ENCODE assay signal across 19 cellular contexts in genomic region chr12:12272869-12273268, GRCh38. TPM values are rescaled to one million over a fixed set of nuclear protein-coding genes. Genes with fewer than 3 reads are reported as not detected.
DNase-seq lines count a peak whose midpoint lies in the region; ATAC-seq and TF ChIP-seq lines count a peak whose summit lies in the region.
"Had no signal": no experiment of that assay in that cellular context is flagged by ENCODE, and none has a peak within 500 bp of the region (broad histone marks: within the 10 kb centered on the region; RNA-seq: fewer than 3 reads in every experiment).

No MANE protein-coding gene starts in this region.

- H4K8ac ChIP-seq in trophoblast cell (ENCODE audit: low read depth, low read length), result no peak overlapping the region

- H3K4me1 ChIP-seq in SK-N-SH (ENCODE audit: control insufficient read depth in 1 of 2, insufficient read depth in 2 of 2, low read depth in 1 of 2, low read length in 1 of 2) (peaks cover under 1 to 10% of the 10 kb centered on the region in 2 experiments; a peak in 3 of 4 replicates), hepatocyte (ENCODE audit: insufficient read depth) (peaks cover 8% of the 10 kb centered on the region), trophoblast cell (ENCODE audit: control insufficient read depth in 1 of 2, insufficient read depth in 2 of 2, low read length in 2 of 2) (peaks cover 0 to 6% of the 10 kb centered on the region in 2 experiments)
- H3K4me1 ChIP-seq: uterus had no signal

- H2AFZ ChIP-seq in SK-N-SH (ENCODE audit: low read depth) (peak overlapping the region; percentile 69; the same call in 1 of the 2 replicates), hepatocyte (no peak overlapping the region), trophoblast cell (ENCODE audit: insufficient read depth, low read length, poor library complexity) (no peak overlapping the region)

- no peak overlapping the region for H2BK5ac ChIP-seq in trophoblast cell (ENCODE audit: low read depth, low read length, poor library complexity)

- ATAC-seq in GM18873 (IDR thresholded peaks at IDR 0.05; ENCODE audit: low FRiP score, unreplicated experiment), result no peak
- no peak for ATAC-seq in HG02571 (IDR thresholded peaks at IDR 0.05; ENCODE audit: unreplicated experiment)
- ATAC-seq: activated naive CD8-positive, alpha-beta T cell treated with anti-CD3 and anti-CD28 coated beads, Interleukin-2, amount 50 U/mL, for 24 hours; mucosa of descending colon; PC-3 had no signal

- no peaks in the 10 kb centered on the region for H3F3A ChIP-seq in SK-N-SH (replicated peaks; ENCODE audit: insufficient read depth)

- H3K23ac ChIP-seq in trophoblast cell (ENCODE audit: low read length), result no peak overlapping the region

- H3K27me3 ChIP-seq in SK-N-SH (ENCODE audit: insufficient read depth), result no peaks in the 10 kb centered on the region
- no peaks in the 10 kb centered on the region for H3K27me3 ChIP-seq in hepatocyte
- no peaks in the 10 kb centered on the region for H3K27me3 ChIP-seq in trophoblast cell (ENCODE audit: insufficient read depth, low read length)
- H3K27me3 ChIP-seq: BLaER1, uterus had no signal

- H3K4me2 ChIP-seq in SK-N-SH (peak overlapping the region; percentile 33; the same call in 1 of the 2 replicates), hepatocyte (no peak overlapping the region), trophoblast cell (ENCODE audit: low read length) (no peak overlapping the region)
- H3K4me2 ChIP-seq: BLaER1 had no signal

- H3K9me2 ChIP-seq in SK-N-SH (no peaks in the 10 kb centered on the region), hepatocyte (replicated peaks; ENCODE audit: insufficient read depth) (no peaks in the 10 kb centered on the region)

- TF ChIP-seq RAD21 in SK-N-SH (IDR thresholded peaks at IDR 0.05; ENCODE audit: low read length), result no peak

- peak overlapping the region; percentile 76 for H2BK12ac ChIP-seq in trophoblast cell (ENCODE audit: low read length)

- H2BK120ac ChIP-seq in trophoblast cell (ENCODE audit: insufficient read depth, low read length, poor library complexity), result peak overlapping the region; percentile 72

- H3K14ac ChIP-seq in trophoblast cell (ENCODE audit: low read length), result peak overlapping the region; percentile 30

- H4K12ac ChIP-seq in trophoblast cell (ENCODE audit: low read depth, low read length), result no peak overlapping the region

- H2AK5ac ChIP-seq in trophoblast cell (ENCODE audit: low read length), result no peak overlapping the region

- no peak overlapping the region for H4K91ac ChIP-seq in trophoblast cell (ENCODE audit: low read depth, low read length)

- H3K27ac ChIP-seq in SK-N-SH (ENCODE audit: low read depth in 2 of 2, low read length in 1 of 2) (peak overlapping the region in 1 of 2 experiments; percentile 51; a peak in 2 of 4 replicates), hepatocyte (peak overlapping the region; percentile 9), trophoblast cell (ENCODE audit: low read depth, low read length) (no peak overlapping the region)
- H3K27ac ChIP-seq: BLaER1, coronary artery, esophagus squamous epithelium, uterus had no signal

- H3K79me2 ChIP-seq in SK-N-SH (ENCODE audit: insufficient read depth), result no peaks in the 10 kb centered on the region
- H3K79me2 ChIP-seq in hepatocyte, result no peaks in the 10 kb centered on the region
- no peaks in the 10 kb centered on the region for H3K79me2 ChIP-seq in trophoblast cell (ENCODE audit: control insufficient read depth, insufficient read depth, low read length, poor library complexity)

- no peak overlapping the region for H3K4ac ChIP-seq in trophoblast cell (ENCODE audit: low read depth, low read length)

- H4K20me1 ChIP-seq in SK-N-SH (ENCODE audit: insufficient read depth) (no peaks in the 10 kb centered on the region), hepatocyte (ENCODE audit: insufficient read depth, poor library complexity, severe bottlenecking) (no peaks in the 10 kb centered on the region)
- H4K20me1 ChIP-seq: BLaER1 had no signal

- H3K18ac ChIP-seq in trophoblast cell (ENCODE audit: low read length), result no peak overlapping the region

- POLR2A ChIA-PET in SK-N-SH (lab: Yijun Ruan, JAX), result no interaction called here

- TF ChIP-seq CTCF in SK-N-SH (IDR thresholded peaks at IDR 0.05) (no peak), hepatocyte (IDR thresholded peaks at IDR 0.05; ENCODE audit: poor library complexity) (no peak)

- DNase-seq in ELR (ENCODE audit: low read depth) (peak; percentile 33), SK-N-SH (no peak), hepatocyte (ENCODE audit: low spot score) (no peak), trophoblast cell (no peak), NOMO-1 (lab: John Stamatoyannopoulos, UW; ENCODE audit: unreplicated experiment in 2 of 2) (no peak), NCI-H2107 treated with DMSO at 0.1 percent for 48 hours (lab: John Stamatoyannopoulos, UW; ENCODE audit: unreplicated experiment) (no peak)
- DNase-seq: activated naive CD8-positive, alpha-beta T cell treated with anti-CD3 and anti-CD28 coated beads, Interleukin-2, amount 50 U/mL, for 24 hours; esophagus squamous epithelium; mucosa of descending colon; NCI-H1105; PC-3; retina; stimulated activated CD4-positive, alpha-beta T cell treated with anti-CD3 and anti-CD28 coated beads, Interleukin-2, amount 100 ng/mL, for 48 hours; T-helper 1 cell; uterus had no signal

- H3K9me3 ChIP-seq in SK-N-SH (peaks cover 5% of the 10 kb centered on the region; the same call in 1 of the 2 replicates), hepatocyte (ENCODE audit: low read depth) (no peaks in the 10 kb centered on the region), trophoblast cell (ENCODE audit: insufficient read depth, low read depth, low read length) (no peaks in the 10 kb centered on the region)
- H3K9me3 ChIP-seq: esophagus squamous epithelium, mucosa of descending colon, uterus had no signal

- 0 out of 2 replicates have a peak overlapping the region, but pooled peaks have one; percentile 8 for H3K9ac ChIP-seq in SK-N-SH
- H3K9ac ChIP-seq in trophoblast cell (ENCODE audit: low read length), result no peak overlapping the region
- H3K9ac ChIP-seq: BLaER1 had no signal

- H3K79me1 ChIP-seq in trophoblast cell (ENCODE audit: low read length), result no peaks in the 10 kb centered on the region

- CTCF ChIA-PET in SK-N-SH (lab: Yijun Ruan, JAX), result interaction anchor here (1.8 kb wide), 1 partner anchor 55 kb away, joined by 4 read pairs; no protein-coding TSS in a partner anchor

- no peaks in the 10 kb centered on the region for H3K36me3 ChIP-seq in SK-N-SH (replicated peaks in 1 of 2; ENCODE audit: control insufficient read depth in 1 of 2, insufficient read depth in 2 of 2, low read length in 1 of 2)
- no peaks in the 10 kb centered on the region for H3K36me3 ChIP-seq in hepatocyte (replicated peaks; ENCODE audit: insufficient read depth, low read depth)
- H3K36me3 ChIP-seq in trophoblast cell (ENCODE audit: control insufficient read depth in 1 of 2, insufficient read depth in 2 of 2, low read length in 2 of 2), result no peaks in the 10 kb centered on the region
- H3K36me3 ChIP-seq: BLaER1, esophagus squamous epithelium, uterus had no signal

- no peak overlapping the region for H3K4me3 ChIP-seq in SK-N-SH (ENCODE audit: low read depth in 2 of 2, low read length in 1 of 2)
- H3K4me3 ChIP-seq in hepatocyte, result no peak overlapping the region
- H3K4me3 ChIP-seq in trophoblast cell (ENCODE audit: low read depth, low read length), result no peak overlapping the region
- H3K4me3 ChIP-seq: BLaER1, coronary artery, esophagus squamous epithelium, mucosa of descending colon, uterus had no signal

- no peak for TF ChIP-seq EP300 in SK-N-SH (IDR thresholded peaks at IDR 0.05; ENCODE audit: borderline replicate concordance in 1 of 2, low read depth in 1 of 2, low read length in 1 of 2)

TF ChIP-seq in SK-N-SH, 30 proteins besides CTCF, POLR2A, EP300 and RAD21:
- TF ChIP-seq MEF2A (IDR thresholded peaks at IDR 0.05; ENCODE audit: borderline replicate concordance, low read depth), result no peak
- no peak for TF ChIP-seq EZH2phosphoT487 (IDR thresholded peaks at IDR 0.05; ENCODE audit: borderline replicate concordance, low read depth)
- no peak for TF ChIP-seq ZBTB33 (IDR thresholded peaks at IDR 0.05; ENCODE audit: borderline replicate concordance, low read depth)

RNA-seq across cellular contexts. Expression of gene LRP6, which starts 6.0 kb away (rescaled TPM):
- 13.7 and 15.3 TPM in 2 replicates for polyA plus RNA-seq in SK-N-SH (2012; rRNA removed)
- polyA plus RNA-seq in SK-N-SH (2012; cell fraction: cytosol; rRNA removed), result 8.7 and 10.2 TPM in 2 replicates
- polyA plus RNA-seq in SK-N-SH (2012; cell fraction: nucleus; rRNA removed), result 25.5 and 41.7 TPM in 2 replicates
- 35.8 and 42.4 TPM in 2 replicates for total RNA-seq in hepatocyte
- 17.1 and 17.5 TPM in 2 replicates for polyA plus RNA-seq in hepatocyte
- 10.0 and 10.6 TPM in 2 replicates for polyA plus RNA-seq in trophoblast cell (2013)
